Comparison of ENCODE assay signal across 8 cellular contexts in the genomic region with DNA sequence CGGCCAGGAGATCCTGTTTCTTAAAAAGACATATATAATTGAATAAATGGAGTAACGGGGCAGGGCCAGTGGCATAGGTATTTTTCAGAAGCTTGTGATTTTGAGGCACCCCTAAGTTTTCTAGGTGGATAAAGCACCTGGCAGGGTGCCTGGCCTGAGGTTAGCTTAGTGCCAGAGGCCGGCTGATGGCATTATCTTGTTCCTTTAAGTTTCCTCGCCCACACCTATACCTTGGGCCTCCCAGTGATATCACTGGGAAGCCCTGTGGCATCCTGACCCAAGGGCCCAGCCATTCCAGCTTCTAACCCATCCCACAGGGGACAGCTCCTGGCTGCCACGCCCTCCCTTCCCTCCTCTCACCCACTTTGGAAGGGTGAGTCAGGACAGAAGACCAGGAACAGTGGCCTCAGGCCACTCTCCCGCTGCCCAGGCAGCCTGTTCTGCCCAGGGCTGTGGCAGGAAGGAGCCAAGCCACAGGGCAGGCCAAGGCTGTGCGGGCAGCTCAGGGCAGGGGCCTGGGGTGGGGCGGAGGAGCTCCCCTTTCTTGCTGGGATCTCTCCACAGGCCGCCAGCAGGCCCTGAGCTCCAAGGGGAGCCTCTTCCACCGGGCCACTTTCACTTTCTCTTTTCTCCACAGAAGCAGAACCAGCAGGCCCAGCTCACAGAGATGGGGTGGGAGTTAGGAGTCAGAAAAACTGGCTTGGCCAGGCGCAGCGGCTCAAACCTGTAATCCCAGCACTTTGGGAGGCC.
DNase-seq lines count a peak whose midpoint lies in the region; ATAC-seq and TF ChIP-seq lines count a peak whose summit lies in the region.

No MANE protein-coding gene starts in this region.

- peak overlapping the region; percentile 29 for H3K9ac ChIP-seq in HUES6 (ENCODE audit: low read length)

- TF ChIP-seq EP300 in stomach (IDR thresholded peaks at IDR 0.05), result no peak

- peak overlapping the region; percentile 57; the same call in 1 of the 2 replicates for H3K27ac ChIP-seq in HUES6 (ENCODE audit: low read depth, low read length)
- peak overlapping the region; percentile 80 to 97 for H3K27ac ChIP-seq in coronary artery
- peak overlapping the region; percentile 91 for H3K27ac ChIP-seq in lower lobe of right lung
- peak overlapping the region; percentile 94 to 98 (median 96) for H3K27ac ChIP-seq in stomach

- TF ChIP-seq CTCF in coronary artery (IDR thresholded peaks at IDR 0.05) (no peak), lower lobe of right lung (IDR thresholded peaks at IDR 0.05) (no peak), stomach (IDR thresholded peaks at IDR 0.05) (no peak)

- TF ChIP-seq POLR2A in stomach (IDR thresholded peaks at IDR 0.05), result no peak

- peak; percentile 75 to 81 for ATAC-seq in lower lobe of right lung
- ATAC-seq in HG03521 (IDR thresholded peaks at IDR 0.05; ENCODE audit: unreplicated experiment), result no peak

- H3K4me3 ChIP-seq in HUES6 (ENCODE audit: low read depth, low read length) (no peak overlapping the region), coronary artery (peak overlapping the region; percentile 68), lower lobe of right lung (peak overlapping the region; percentile 27), stomach (peak overlapping the region in 2 of 4 donors; percentile 6 to 33)

- H3K9me3 ChIP-seq in HUES6 (ENCODE audit: control insufficient read depth, insufficient read depth, low read depth, low read length) (no peaks in the 10 kb centered on the region), lower lobe of right lung (no peaks in the 10 kb centered on the region), stomach (no peaks in the 10 kb centered on the region)

- H3K27me3 ChIP-seq in HUES6 (ENCODE audit: control insufficient read depth, insufficient read depth, low read length) (no peaks in the 10 kb centered on the region), lower lobe of right lung (ENCODE audit: low read depth) (no peaks in the 10 kb centered on the region), stomach (no peaks in the 10 kb centered on the region)

- H3K4me1 ChIP-seq in HUES6 (ENCODE audit: control insufficient read depth, insufficient read depth, low read length), result peaks cover 46% of the 10 kb centered on the region
- H3K4me1 ChIP-seq in lower lobe of right lung, result peaks cover 74% of the 10 kb centered on the region
- peaks cover 58 to 87% (median 73%) of the 10 kb centered on the region in 4 donors for H3K4me1 ChIP-seq in stomach

- H3K36me3 ChIP-seq in HUES6 (ENCODE audit: control insufficient read depth, insufficient read depth, low read length), result no peaks in the 10 kb centered on the region
- H3K36me3 ChIP-seq in lower lobe of right lung, result no peaks in the 10 kb centered on the region
- H3K36me3 ChIP-seq in stomach, result no peaks in the 10 kb centered on the region

- intact Hi-C loops in lower lobe of right lung (cut with DNase I) (no loop called here), stomach (cut with DNase I; ENCODE audit: low total_unique reads) (no loop called here)

- DNase-seq in C1 segment of cervical spinal cord (lab: John Stamatoyannopoulos, UW), result peak in 9 of 14 donors; percentile 14 to 84 (median 54)
- DNase-seq in UCSD-AML1 (lab: John Stamatoyannopoulos, UW; ENCODE audit: unreplicated experiment), result peak; percentile 53
- peak; percentile 90 for DNase-seq in coronary artery (ENCODE audit: low spot score)
- DNase-seq in lower lobe of right lung, result peak; percentile 82
- DNase-seq in stomach, result peak; percentile 83
- no peak for DNase-seq in AML-193 (lab: John Stamatoyannopoulos, UW)

- 23 to 32% (median 26%) methylated on average over 11 to 12 of the region's 12 CpGs for WGBS in stomach, 5 donors

Comparison
In these comparisons a context has a peak if more than half of its experiments do, and no peak if none do; other contexts are left out.
1. DNase-seq: peak in C1 segment of cervical spinal cord (9 of 14), UCSD-AML1 (single experiment), coronary artery (single experiment), lower lobe of right lung (single experiment) and stomach (single experiment); none in AML-193 (0 of 2).
2. Peak in every context shown above with its lines, with median percentiles within 50 percentile points of each other: H3K27ac ChIP-seq.